1 cellular context compared by ENCODE assay signal in the genomic region with DNA sequence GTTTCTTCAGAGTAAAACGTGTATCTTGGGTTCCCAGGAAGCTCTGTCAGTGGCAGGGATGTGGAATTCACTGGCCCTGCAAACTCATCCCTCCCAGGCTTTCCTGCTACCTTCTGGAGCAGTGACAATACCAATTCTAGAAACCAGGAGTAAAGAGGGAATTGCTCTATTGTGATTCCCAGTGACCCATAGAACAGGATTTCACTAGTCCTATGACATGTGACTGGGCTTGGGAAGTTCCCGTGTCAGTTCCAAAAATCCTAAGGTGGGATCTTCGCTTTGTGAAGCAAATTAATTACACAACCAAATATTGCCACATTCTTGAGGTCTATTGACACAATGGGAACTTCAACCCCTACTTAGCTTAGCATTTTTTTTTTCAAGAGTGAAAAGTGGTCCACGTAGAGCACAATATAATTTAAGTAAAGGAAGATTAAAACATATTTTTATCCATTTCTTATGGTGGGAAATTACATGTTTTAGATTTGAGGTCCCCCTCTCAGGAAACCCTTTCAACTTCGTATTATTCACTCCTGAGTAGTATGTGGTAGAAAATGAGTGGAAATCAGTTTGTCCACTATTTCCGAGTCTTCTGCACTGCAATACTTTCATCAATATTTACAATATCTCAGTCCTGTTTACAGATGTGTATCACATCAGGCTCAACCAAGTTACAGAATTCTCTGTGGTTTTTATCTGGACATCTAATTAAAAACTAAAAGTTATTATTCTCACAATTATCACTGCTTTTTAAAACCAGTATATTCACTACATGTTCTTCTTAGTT.
TF ChIP-seq lines count a peak whose summit lies in the region.

No MANE protein-coding gene starts in this region.

TF ChIP-seq in HepG2, 621 proteins besides CTCF, POLR2A, EP300 and RAD21 (continued from another document and continues in another):
- TF ChIP-seq RAD51 (IDR thresholded peaks at IDR 0.05; ENCODE audit: borderline replicate concordance), result no peak
- 0 out of 3 replicates have a peak, but pooled peaks have one; percentile 18 for TF ChIP-seq MXI1 (IDR thresholded peaks at IDR 0.05; ENCODE audit: borderline replicate concordance, low read depth, low read length)
- TF ChIP-seq CHD2 (IDR thresholded peaks at IDR 0.05; ENCODE audit: low read depth, low read length), result no peak
- peak; percentile 29; the same call in 1 of the 2 replicates for TF ChIP-seq FOXK1 (CRISPR knock-in tag; IDR thresholded peaks at IDR 0.05; ENCODE audit: borderline replicate concordance, low read depth)
- 0 out of 2 replicates have a peak, but pooled peaks have one; percentile 36 for TF ChIP-seq ZNF12 (CRISPR knock-in tag; IDR thresholded peaks at IDR 0.05)
- TF ChIP-seq ZNF746 (CRISPR knock-in tag; IDR thresholded peaks at IDR 0.05), result no peak
- no peak for TF ChIP-seq TCF12 (IDR thresholded peaks at IDR 0.05)
- 0 out of 2 replicates have a peak, but pooled peaks have one; percentile 54 for TF ChIP-seq TCF12 (CRISPR knock-in tag; IDR thresholded peaks at IDR 0.05)
- TF ChIP-seq PHF5A (CRISPR knock-in tag; IDR thresholded peaks at IDR 0.05; ENCODE audit: low read depth, unreplicated experiment), result no peak
- peak; percentile 82 for TF ChIP-seq CREM (IDR thresholded peaks at IDR 0.05)
- no peak for TF ChIP-seq CREM (CRISPR knock-in tag; IDR thresholded peaks at IDR 0.05)
- TF ChIP-seq CREB1 (IDR thresholded peaks at IDR 0.05), result 0 out of 2 replicates have a peak, but pooled peaks have one; percentile 11
- peak; percentile 56; the same call in 1 of the 2 replicates for TF ChIP-seq CREB1 (CRISPR knock-in tag; IDR thresholded peaks at IDR 0.05)
- TF ChIP-seq RELA (CRISPR knock-in tag; IDR thresholded peaks at IDR 0.05), result 0 out of 2 replicates have a peak, but pooled peaks have one; percentile 24
- no peak for TF ChIP-seq ZNF256 (CRISPR knock-in tag; conservative IDR thresholded peaks at IDR 0.05)
- TF ChIP-seq, protein P1, sequence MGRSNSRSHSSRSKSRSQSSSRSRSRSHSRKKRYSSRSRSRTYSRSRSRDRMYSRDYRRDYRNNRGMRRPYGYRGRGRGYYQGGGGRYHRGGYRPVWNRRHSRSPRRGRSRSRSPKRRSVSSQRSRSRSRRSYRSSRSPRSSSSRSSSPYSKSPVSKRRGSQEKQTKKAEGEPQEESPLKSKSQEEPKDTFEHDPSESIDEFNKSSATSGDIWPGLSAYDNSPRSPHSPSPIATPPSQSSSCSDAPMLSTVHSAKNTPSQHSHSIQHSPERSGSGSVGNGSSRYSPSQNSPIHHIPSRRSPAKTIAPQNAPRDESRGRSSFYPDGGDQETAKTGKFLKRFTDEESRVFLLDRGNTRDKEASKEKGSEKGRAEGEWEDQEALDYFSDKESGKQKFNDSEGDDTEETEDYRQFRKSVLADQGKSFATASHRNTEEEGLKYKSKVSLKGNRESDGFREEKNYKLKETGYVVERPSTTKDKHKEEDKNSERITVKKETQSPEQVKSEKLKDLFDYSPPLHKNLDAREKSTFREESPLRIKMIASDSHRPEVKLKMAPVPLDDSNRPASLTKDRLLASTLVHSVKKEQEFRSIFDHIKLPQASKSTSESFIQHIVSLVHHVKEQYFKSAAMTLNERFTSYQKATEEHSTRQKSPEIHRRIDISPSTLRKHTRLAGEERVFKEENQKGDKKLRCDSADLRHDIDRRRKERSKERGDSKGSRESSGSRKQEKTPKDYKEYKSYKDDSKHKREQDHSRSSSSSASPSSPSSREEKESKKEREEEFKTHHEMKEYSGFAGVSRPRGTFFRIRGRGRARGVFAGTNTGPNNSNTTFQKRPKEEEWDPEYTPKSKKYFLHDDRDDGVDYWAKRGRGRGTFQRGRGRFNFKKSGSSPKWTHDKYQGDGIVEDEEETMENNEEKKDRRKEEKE (IDR thresholded peaks at IDR 0.05), result no peak
- TF ChIP-seq U2AF1 (optimal IDR thresholded peaks at IDR 0.05; ENCODE audit: low read depth, low read length), result no peak
- no peak for TF ChIP-seq SMARCE1 (IDR thresholded peaks at IDR 0.05; ENCODE audit: borderline replicate concordance)
- no peak for TF ChIP-seq THAP11 (CRISPR knock-in tag; IDR thresholded peaks at IDR 0.05)
- TF ChIP-seq RXRB (CRISPR knock-in tag; IDR thresholded peaks at IDR 0.05; ENCODE audit: borderline replicate concordance), result 0 out of 2 replicates have a peak, but pooled peaks have one; percentile 35
- TF ChIP-seq TBX2 (CRISPR knock-in tag; IDR thresholded peaks at IDR 0.05; ENCODE audit: borderline replicate concordance), result peak; percentile 92
- no peak for TF ChIP-seq ZNF577 (CRISPR knock-in tag; IDR thresholded peaks at IDR 0.05; ENCODE audit: borderline replicate concordance, low read depth)
- TF ChIP-seq KDM6A (CRISPR knock-in tag; IDR thresholded peaks at IDR 0.05; ENCODE audit: low read depth), result 0 out of 2 replicates have a peak, but pooled peaks have one; percentile 59
- TF ChIP-seq KAT8 (CRISPR knock-in tag; IDR thresholded peaks at IDR 0.05), result 0 out of 2 replicates have a peak, but pooled peaks have one; percentile 28
- no peak for TF ChIP-seq SMYD3 (CRISPR knock-in tag; IDR thresholded peaks at IDR 0.05)
- TF ChIP-seq ZNF816 (CRISPR knock-in tag; IDR thresholded peaks at IDR 0.05; ENCODE audit: borderline replicate concordance), result 0 out of 2 replicates have a peak, but pooled peaks have one; percentile 67
- TF ChIP-seq, protein P2, sequence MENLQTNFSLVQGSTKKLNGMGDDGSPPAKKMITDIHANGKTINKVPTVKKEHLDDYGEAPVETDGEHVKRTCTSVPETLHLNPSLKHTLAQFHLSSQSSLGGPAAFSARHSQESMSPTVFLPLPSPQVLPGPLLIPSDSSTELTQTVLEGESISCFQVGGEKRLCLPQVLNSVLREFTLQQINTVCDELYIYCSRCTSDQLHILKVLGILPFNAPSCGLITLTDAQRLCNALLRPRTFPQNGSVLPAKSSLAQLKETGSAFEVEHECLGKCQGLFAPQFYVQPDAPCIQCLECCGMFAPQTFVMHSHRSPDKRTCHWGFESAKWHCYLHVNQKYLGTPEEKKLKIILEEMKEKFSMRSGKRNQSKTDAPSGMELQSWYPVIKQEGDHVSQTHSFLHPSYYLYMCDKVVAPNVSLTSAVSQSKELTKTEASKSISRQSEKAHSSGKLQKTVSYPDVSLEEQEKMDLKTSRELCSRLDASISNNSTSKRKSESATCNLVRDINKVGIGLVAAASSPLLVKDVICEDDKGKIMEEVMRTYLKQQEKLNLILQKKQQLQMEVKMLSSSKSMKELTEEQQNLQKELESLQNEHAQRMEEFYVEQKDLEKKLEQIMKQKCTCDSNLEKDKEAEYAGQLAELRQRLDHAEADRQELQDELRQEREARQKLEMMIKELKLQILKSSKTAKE (CRISPR knock-in tag; IDR thresholded peaks at IDR 0.05; ENCODE audit: borderline replicate concordance), result no peak
- TF ChIP-seq, protein P3, sequence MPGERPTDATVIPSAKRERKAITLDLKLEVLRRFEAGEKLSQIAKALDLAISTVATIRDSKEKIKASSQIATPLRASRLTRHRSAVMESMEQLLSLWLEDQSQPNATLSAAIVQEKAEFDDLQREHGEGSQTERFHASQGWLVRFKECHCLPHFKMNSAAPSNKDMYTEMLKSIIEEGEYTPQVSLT (CRISPR knock-in tag; IDR thresholded peaks at IDR 0.05; ENCODE audit: borderline replicate concordance, low read depth), result no peak
- TF ChIP-seq, protein P4, sequence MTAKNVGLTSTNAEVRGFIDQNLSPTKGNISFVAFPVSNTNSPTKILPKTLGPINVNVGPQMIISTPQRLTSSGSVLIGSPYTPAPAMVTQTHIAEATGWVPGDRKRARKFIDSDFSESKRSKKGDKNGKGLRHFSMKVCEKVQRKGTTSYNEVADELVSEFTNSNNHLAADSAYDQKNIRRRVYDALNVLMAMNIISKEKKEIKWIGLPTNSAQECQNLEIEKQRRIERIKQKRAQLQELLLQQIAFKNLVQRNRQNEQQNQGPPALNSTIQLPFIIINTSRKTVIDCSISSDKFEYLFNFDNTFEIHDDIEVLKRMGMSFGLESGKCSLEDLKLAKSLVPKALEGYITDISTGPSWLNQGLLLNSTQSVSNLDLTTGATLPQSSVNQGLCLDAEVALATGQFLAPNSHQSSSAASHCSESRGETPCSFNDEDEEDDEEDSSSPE (CRISPR knock-in tag; IDR thresholded peaks at IDR 0.05), result no peak; the same call in 1 of the 2 replicates
- TF ChIP-seq, protein P5, sequence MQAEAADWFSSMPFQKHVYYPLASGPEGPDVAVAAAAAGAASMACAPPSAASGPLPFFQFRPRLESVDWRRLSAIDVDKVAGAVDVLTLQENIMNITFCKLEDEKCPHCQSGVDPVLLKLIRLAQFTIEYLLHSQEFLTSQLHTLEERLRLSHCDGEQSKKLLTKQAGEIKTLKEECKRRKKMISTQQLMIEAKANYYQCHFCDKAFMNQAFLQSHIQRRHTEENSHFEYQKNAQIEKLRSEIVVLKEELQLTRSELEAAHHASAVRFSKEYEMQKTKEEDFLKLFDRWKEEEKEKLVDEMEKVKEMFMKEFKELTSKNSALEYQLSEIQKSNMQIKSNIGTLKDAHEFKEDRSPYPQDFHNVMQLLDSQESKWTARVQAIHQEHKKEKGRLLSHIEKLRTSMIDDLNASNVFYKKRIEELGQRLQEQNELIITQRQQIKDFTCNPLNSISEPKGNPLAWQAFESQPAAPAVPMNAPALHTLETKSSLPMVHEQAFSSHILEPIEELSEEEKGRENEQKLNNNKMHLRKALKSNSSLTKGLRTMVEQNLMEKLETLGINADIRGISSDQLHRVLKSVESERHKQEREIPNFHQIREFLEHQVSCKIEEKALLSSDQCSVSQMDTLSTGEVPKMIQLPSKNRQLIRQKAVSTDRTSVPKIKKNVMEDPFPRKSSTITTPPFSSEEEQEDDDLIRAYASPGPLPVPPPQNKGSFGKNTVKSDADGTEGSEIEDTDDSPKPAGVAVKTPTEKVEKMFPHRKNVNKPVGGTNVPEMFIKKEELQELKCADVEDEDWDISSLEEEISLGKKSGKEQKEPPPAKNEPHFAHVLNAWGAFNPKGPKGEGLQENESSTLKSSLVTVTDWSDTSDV (CRISPR knock-in tag; IDR thresholded peaks at IDR 0.05), result no peak
- peak; percentile 84; the same call in 1 of the 2 replicates for TF ChIP-seq NFKBIZ (CRISPR knock-in tag; IDR thresholded peaks at IDR 0.05)
- TF ChIP-seq MED8 (CRISPR knock-in tag; IDR thresholded peaks at IDR 0.05; ENCODE audit: insufficient replicate concordance), result peak; percentile 88
- TF ChIP-seq RARA (CRISPR knock-in tag; IDR thresholded peaks at IDR 0.05), result peak; percentile 59; the same call in 1 of the 2 replicates
- no peak for TF ChIP-seq ZIK1 (CRISPR knock-in tag; IDR thresholded peaks at IDR 0.05; ENCODE audit: borderline replicate concordance, low read depth)
- peak; percentile 60; the same call in 1 of the 2 replicates for TF ChIP-seq ZKSCAN8 (CRISPR knock-in tag; IDR thresholded peaks at IDR 0.05; ENCODE audit: borderline replicate concordance)
- 0 out of 2 replicates have a peak, but pooled peaks have one; percentile 57 for TF ChIP-seq ZNF614 (CRISPR knock-in tag; IDR thresholded peaks at IDR 0.05; ENCODE audit: borderline replicate concordance)
- TF ChIP-seq RCOR2 (CRISPR knock-in tag; IDR thresholded peaks at IDR 0.05), result peak; percentile 56; the same call in 1 of the 2 replicates
- TF ChIP-seq NCOR1 (IDR thresholded peaks at IDR 0.05; ENCODE audit: borderline replicate concordance, low read length), result peak; percentile 92
- TF ChIP-seq ZMYM4 (CRISPR knock-in tag; IDR thresholded peaks at IDR 0.05), result peak; percentile 82
- TF ChIP-seq FOXC1 (CRISPR knock-in tag; IDR thresholded peaks at IDR 0.05; ENCODE audit: borderline replicate concordance), result no peak
- no peak for TF ChIP-seq NFYC (CRISPR knock-in tag; IDR thresholded peaks at IDR 0.05)
- TF ChIP-seq ARHGAP35 (CRISPR knock-in tag; IDR thresholded peaks at IDR 0.05; ENCODE audit: borderline replicate concordance), result no peak
- no peak for TF ChIP-seq MAF1 (CRISPR knock-in tag; IDR thresholded peaks at IDR 0.05; ENCODE audit: borderline replicate concordance)
- TF ChIP-seq, protein P6, sequence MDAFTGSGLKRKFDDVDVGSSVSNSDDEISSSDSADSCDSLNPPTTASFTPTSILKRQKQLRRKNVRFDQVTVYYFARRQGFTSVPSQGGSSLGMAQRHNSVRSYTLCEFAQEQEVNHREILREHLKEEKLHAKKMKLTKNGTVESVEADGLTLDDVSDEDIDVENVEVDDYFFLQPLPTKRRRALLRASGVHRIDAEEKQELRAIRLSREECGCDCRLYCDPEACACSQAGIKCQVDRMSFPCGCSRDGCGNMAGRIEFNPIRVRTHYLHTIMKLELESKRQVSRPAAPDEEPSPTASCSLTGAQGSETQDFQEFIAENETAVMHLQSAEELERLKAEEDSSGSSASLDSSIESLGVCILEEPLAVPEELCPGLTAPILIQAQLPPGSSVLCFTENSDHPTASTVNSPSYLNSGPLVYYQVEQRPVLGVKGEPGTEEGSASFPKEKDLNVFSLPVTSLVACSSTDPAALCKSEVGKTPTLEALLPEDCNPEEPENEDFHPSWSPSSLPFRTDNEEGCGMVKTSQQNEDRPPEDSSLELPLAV (CRISPR knock-in tag; conservative IDR thresholded peaks at IDR 0.05; ENCODE audit: low read depth), result no peak
- TF ChIP-seq, protein P7, sequence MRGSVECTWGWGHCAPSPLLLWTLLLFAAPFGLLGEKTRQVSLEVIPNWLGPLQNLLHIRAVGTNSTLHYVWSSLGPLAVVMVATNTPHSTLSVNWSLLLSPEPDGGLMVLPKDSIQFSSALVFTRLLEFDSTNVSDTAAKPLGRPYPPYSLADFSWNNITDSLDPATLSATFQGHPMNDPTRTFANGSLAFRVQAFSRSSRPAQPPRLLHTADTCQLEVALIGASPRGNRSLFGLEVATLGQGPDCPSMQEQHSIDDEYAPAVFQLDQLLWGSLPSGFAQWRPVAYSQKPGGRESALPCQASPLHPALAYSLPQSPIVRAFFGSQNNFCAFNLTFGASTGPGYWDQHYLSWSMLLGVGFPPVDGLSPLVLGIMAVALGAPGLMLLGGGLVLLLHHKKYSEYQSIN (CRISPR knock-in tag; IDR thresholded peaks at IDR 0.05; ENCODE audit: borderline replicate concordance), result no peak
- TF ChIP-seq BRD4 (CRISPR knock-in tag; IDR thresholded peaks at IDR 0.05), result 0 out of 2 replicates have a peak, but pooled peaks have one; percentile 75
- TF ChIP-seq ZMAT3 (CRISPR knock-in tag; conservative IDR thresholded peaks at IDR 0.05), result 0 out of 2 replicates have a peak, but pooled peaks have one; percentile 33
- peak; percentile 75 for TF ChIP-seq NR2F6 (IDR thresholded peaks at IDR 0.05)
- TF ChIP-seq NR2F6 (CRISPR knock-in tag; IDR thresholded peaks at IDR 0.05), result peak; percentile 33; the same call in 1 of the 2 replicates
- TF ChIP-seq, protein P8, sequence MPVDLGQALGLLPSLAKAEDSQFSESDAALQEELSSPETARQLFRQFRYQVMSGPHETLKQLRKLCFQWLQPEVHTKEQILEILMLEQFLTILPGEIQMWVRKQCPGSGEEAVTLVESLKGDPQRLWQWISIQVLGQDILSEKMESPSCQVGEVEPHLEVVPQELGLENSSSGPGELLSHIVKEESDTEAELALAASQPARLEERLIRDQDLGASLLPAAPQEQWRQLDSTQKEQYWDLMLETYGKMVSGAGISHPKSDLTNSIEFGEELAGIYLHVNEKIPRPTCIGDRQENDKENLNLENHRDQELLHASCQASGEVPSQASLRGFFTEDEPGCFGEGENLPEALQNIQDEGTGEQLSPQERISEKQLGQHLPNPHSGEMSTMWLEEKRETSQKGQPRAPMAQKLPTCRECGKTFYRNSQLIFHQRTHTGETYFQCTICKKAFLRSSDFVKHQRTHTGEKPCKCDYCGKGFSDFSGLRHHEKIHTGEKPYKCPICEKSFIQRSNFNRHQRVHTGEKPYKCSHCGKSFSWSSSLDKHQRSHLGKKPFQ (CRISPR knock-in tag; IDR thresholded peaks at IDR 0.05; ENCODE audit: insufficient replicate concordance), result peak; percentile 56
- TF ChIP-seq HDAC6 (IDR thresholded peaks at IDR 0.05; ENCODE audit: low read depth, low read length), result 0 out of 2 replicates have a peak, but pooled peaks have one; percentile 36
- TF ChIP-seq XBP1 (CRISPR knock-in tag; IDR thresholded peaks at IDR 0.05), result no peak
- TF ChIP-seq MED1 (CRISPR knock-in tag; IDR thresholded peaks at IDR 0.05), result peak; percentile 87
